ENCODE assay signal across 14 cellular contexts in genomic region chr2:17271401-17271800, GRCh38.
DNase-seq lines count a peak whose midpoint lies in the region; ATAC-seq, FAIRE-seq and TF ChIP-seq lines count a peak whose summit lies in the region.
"Had no signal": no experiment of that assay in that cellular context is flagged by ENCODE, and none has a peak within 500 bp of the region (broad histone marks: within the 10 kb centered on the region; RNA-seq: fewer than 3 reads in every experiment).

No MANE protein-coding gene starts in this region.

- intact Hi-C loops in activated B cell treated with CpG ODN at 0.5 μM for 24 hours (cut with micrococcal nuclease): no loop called here
- intact Hi-C loops in spleen (cut with DNase I; ENCODE audit: low total_unique reads): no loop called here

- H3K27ac ChIP-seq in spleen: no peak overlapping the region

- H3K9me3 ChIP-seq in spleen: peaks cover 0 to 5% (median 0%) of the 10 kb centered on the region in 8 donors

- H3K4me3 ChIP-seq in foreskin fibroblast (ENCODE audit: low read depth in 1 of 2, low read length in 2 of 2): no peak overlapping the region
- H3K4me3 ChIP-seq in spleen: no peak overlapping the region

- H3K36me3 ChIP-seq in spleen: no peaks in the 10 kb centered on the region

- H3K27me3 Mint-ChIP-seq in activated B cell treated with CpG ODN at 0.5 μM for 24 hours: no peaks in the 10 kb centered on the region

- peaks cover 15% of the 10 kb centered on the region for H3K4me1 Mint-ChIP-seq in activated B cell treated with CpG ODN at 0.5 μM for 24 hours

- POLR2A ChIA-PET in activated B cell treated with CpG ODN at 0.5 μM for 24 hours (lab: Charles Lee): no interaction called here

- peaks cover 2% of the 10 kb centered on the region for H3K9me3 Mint-ChIP-seq in activated B cell treated with CpG ODN at 0.5 μM for 24 hours

- DNase-seq in GM04504 (ENCODE audit: low read depth): peak; percentile 25
- no peak for DNase-seq in activated B cell treated with CpG ODN at 0.5 μM for 24 hours
- peak; percentile 3 to 5 for DNase-seq in foreskin fibroblast
- DNase-seq in spleen: no peak
- DNase-seq in HTR-8/SVneo (ENCODE audit: insufficient read length, low spot score): no peak
- no peak for DNase-seq in NCI-H2107 treated with DMSO at 0.1 percent for 48 hours (lab: John Stamatoyannopoulos, UW; ENCODE audit: unreplicated experiment)
- DNase-seq: C1 segment of cervical spinal cord; H7; NCI-H187 treated with DMSO at 0.1 percent for 48 hours; NCI-H526 treated with DMSO at 0.1 percent for 48 hours; NK-92 treated with Interleukin-12 subunit alpha and Interleukin-12 subunit beta, amount 100 ng/mL, for 24 hours; RPMI8226 had no signal

- no peaks in the 10 kb centered on the region for H3K4me1 ChIP-seq in spleen

- no peak for TF ChIP-seq CTCF in activated B cell treated with CpG ODN at 0.5 μM for 24 hours (IDR thresholded peaks at IDR 0.05)
- TF ChIP-seq CTCF in foreskin fibroblast (IDR thresholded peaks at IDR 0.05; ENCODE audit: low read depth, low read length): no peak
- TF ChIP-seq CTCF in spleen (IDR thresholded peaks at IDR 0.05 in 8 of 11, conservative IDR thresholded peaks at IDR 0.05 in 3 of 11): no peak

- no peaks in the 10 kb centered on the region for H3K27me3 ChIP-seq in spleen (replicated peaks in 1 of 7)

- WGBS in spleen, 5 donors: 86 to 96% (median 90%) methylated on average over 4 of the region's 4 CpGs

- CTCF ChIA-PET in activated B cell treated with CpG ODN at 0.5 μM for 24 hours (lab: Charles Lee): no interaction called here

- no peak for ATAC-seq in activated B cell treated with CpG ODN at 0.5 μM for 24 hours (ENCODE audit: low read depth)
- no peak for ATAC-seq in GM19397 (IDR thresholded peaks at IDR 0.05; ENCODE audit: unreplicated experiment)

- H3K4me3 Mint-ChIP-seq in activated B cell treated with CpG ODN at 0.5 μM for 24 hours: peak overlapping the region; percentile 3

- TF ChIP-seq POLR2A in spleen (IDR thresholded peaks at IDR 0.05): no peak

- no peaks in the 10 kb centered on the region for H3K36me3 Mint-ChIP-seq in activated B cell treated with CpG ODN at 0.5 μM for 24 hours (ENCODE audit: low read depth)
- H3K36me3 Mint-ChIP-seq: IgD-negative memory B cell had no signal

- H3K27ac Mint-ChIP-seq in activated B cell treated with CpG ODN at 0.5 μM for 24 hours: no peak overlapping the region

- no peak for FAIRE-seq in HTR-8/SVneo (lab: Jason Lieb, UNC)

Comparison
In these comparisons a context has a peak if more than half of its experiments do, and no peak if none do; other contexts are left out.
1. DNase-seq: peak in GM04504 (single experiment) and foreskin fibroblast (2 of 2); none in activated B cell treated with CpG ODN at 0.5 μM for 24 hours (single experiment), spleen (single experiment), HTR-8/SVneo (single experiment) and NCI-H2107 treated with DMSO at 0.1 percent for 48 hours (single experiment).